In the genomic region with DNA sequence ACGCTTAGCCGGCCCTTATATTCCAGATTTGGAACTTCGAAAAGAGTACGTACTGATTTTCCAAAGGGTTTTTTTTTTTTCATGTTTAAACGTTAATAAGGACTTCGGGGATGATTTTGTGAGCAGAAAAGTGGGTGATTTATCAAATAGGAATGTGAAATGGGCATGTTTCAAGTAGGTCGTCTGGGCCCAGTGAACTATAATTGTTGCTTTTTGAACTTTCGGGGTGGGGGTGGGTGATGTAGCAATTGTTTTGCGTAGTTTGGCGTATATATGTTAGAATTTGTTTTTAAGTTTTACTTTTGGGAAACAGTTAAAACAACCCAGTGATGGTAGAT, we compare ENCODE assay signal across 8 cellular contexts. TPM values are rescaled to one million over a fixed set of nuclear protein-coding genes. Genes with fewer than 3 reads are reported as not detected.
DNase-seq lines count a peak whose midpoint lies in the region; ATAC-seq and TF ChIP-seq lines count a peak whose summit lies in the region.

No MANE protein-coding gene starts in this region.

- H3K9me3 ChIP-seq in DOHH2 (ENCODE audit: control insufficient read depth, insufficient read depth, low read length) (no peaks in the 10 kb centered on the region), esophagus squamous epithelium (no peaks in the 10 kb centered on the region)

- H3K9me3 Mint-ChIP-seq in progenitor cell of endocrine pancreas (ENCODE audit: low read depth), result no peaks in the 10 kb centered on the region

- H3K4me3 ChIP-seq in DOHH2 (ENCODE audit: low read length) (peak overlapping the region; percentile 83), esophagus squamous epithelium (peak overlapping the region; percentile 75 to 98 (median 86))

- peaks cover 42% of the 10 kb centered on the region for H3K4me1 Mint-ChIP-seq in progenitor cell of endocrine pancreas (ENCODE audit: low read depth)

- H3K27ac Mint-ChIP-seq in progenitor cell of endocrine pancreas, result peak overlapping the region; percentile 100

- H3K27ac ChIP-seq in DOHH2 (ENCODE audit: low read depth, low read length), result peak overlapping the region; percentile 87
- H3K27ac ChIP-seq in RWPE1, result peak overlapping the region; percentile 96
- peak overlapping the region; percentile 95 to 100 (median 98) for H3K27ac ChIP-seq in esophagus squamous epithelium

- H3K36me3 ChIP-seq in DOHH2 (ENCODE audit: control insufficient read depth, low read length) (peaks cover 60% of the 10 kb centered on the region), esophagus squamous epithelium (peaks cover 0 to 2% (median 0%) of the 10 kb centered on the region in 3 donors)

- H3K27me3 ChIP-seq in DOHH2 (ENCODE audit: control insufficient read depth, low read length), result no peaks in the 10 kb centered on the region
- H3K27me3 ChIP-seq in esophagus squamous epithelium, result no peaks in the 10 kb centered on the region

- no peaks in the 10 kb centered on the region for H3K9me2 ChIP-seq in DOHH2 (replicated peaks; ENCODE audit: control insufficient read depth, low read length)

- H3K27me3 Mint-ChIP-seq in progenitor cell of endocrine pancreas, result no peaks in the 10 kb centered on the region

- H3K4me3 Mint-ChIP-seq in progenitor cell of endocrine pancreas (ENCODE audit: low read depth), result peak overlapping the region; percentile 100

- POLR2A ChIA-PET in RWPE1 (lab: Yijun Ruan, JAX; ENCODE audit: low non-redundant PET), result interaction anchor here (0.6 to 0.7 kb wide), 2 partner anchors 429 to 570 kb away, joined by 3 read pairs; no protein-coding TSS in a partner anchor

- CTCF ChIA-PET in RWPE1 (lab: Yijun Ruan, JAX), result interaction anchor here (0.7 to 1.1 kb wide), 2 partner anchors 16 to 120 kb away, joined by 3 to 7 read pairs; no protein-coding TSS in a partner anchor

- peaks cover 73% of the 10 kb centered on the region for H3K79me2 ChIP-seq in DOHH2 (ENCODE audit: control insufficient read depth, low read length)

- H3K36me3 Mint-ChIP-seq in progenitor cell of endocrine pancreas (ENCODE audit: insufficient read depth), result peaks cover 13% of the 10 kb centered on the region

- TF ChIP-seq CTCF in DOHH2 (IDR thresholded peaks at IDR 0.05; ENCODE audit: low read depth, low read length, poor library complexity, severe bottlenecking) (no peak), RWPE1 (conservative IDR thresholded peaks at IDR 0.05; ENCODE audit: low read depth) (peak; percentile 9; the same call in 1 of the 2 replicates), esophagus squamous epithelium (IDR thresholded peaks at IDR 0.05) (no peak), progenitor cell of endocrine pancreas (IDR thresholded peaks at IDR 0.05; ENCODE audit: unreplicated experiment) (no peak)

- peak overlapping the region; percentile 87 for H3K4me2 ChIP-seq in DOHH2 (ENCODE audit: low read length)

- no peak for ATAC-seq in HG03108 (IDR thresholded peaks at IDR 0.05; ENCODE audit: unreplicated experiment)

- H3F3A ChIP-seq in DOHH2 (ENCODE audit: control insufficient read depth, insufficient read depth), result peaks cover 23% of the 10 kb centered on the region; the same call in 1 of the 2 replicates

- TF ChIP-seq POLR2A in esophagus squamous epithelium (IDR thresholded peaks at IDR 0.05), result no peak

- peaks cover 45% of the 10 kb centered on the region for H4K20me1 ChIP-seq in DOHH2 (ENCODE audit: control insufficient read depth, insufficient read depth, low read depth, low read length)

- DNase-seq in RWPE1 (ENCODE audit: low spot score), result no peak
- DNase-seq in esophagus squamous epithelium (lab: John Stamatoyannopoulos, UW), result no peak
- DNase-seq in progenitor cell of endocrine pancreas (ENCODE audit: low spot score, unreplicated experiment), result no peak
- no peak for DNase-seq in C1 segment of cervical spinal cord (lab: John Stamatoyannopoulos, UW)
- no peak for DNase-seq in activated effector memory CD4-positive, alpha-beta T cell treated with Interleukin-2 at 50 U/mL for 16 hours
- DNase-seq in NCI-H2081 treated with DMSO at 0.1 percent for 48 hours (lab: John Stamatoyannopoulos, UW), result no peak

- H3K4me1 ChIP-seq in DOHH2 (ENCODE audit: control insufficient read depth, low read length) (peaks cover 65% of the 10 kb centered on the region), esophagus squamous epithelium (peaks cover 20 to 72% (median 49%) of the 10 kb centered on the region in 3 donors)

- 0 to 1% methylated on average over 10 of the region's 10 CpGs for WGBS in esophagus squamous epithelium, 2 donors

- intact Hi-C loops in esophagus squamous epithelium (cut with DNase I), result no loop called here

RNA-seq across cellular contexts. Expression of a gene that starts 0.3 kb away (rescaled TPM):
- total RNA-seq in esophagus squamous epithelium (1 to 10 TPM; 1.1 to 2.7 (median 2.3) TPM), progenitor cell of endocrine pancreas (9.6 and 11.1 TPM in 2 replicates)

RNA-seq across cellular contexts. Expression of a gene that starts 1.2 kb away (rescaled TPM):
- total RNA-seq in esophagus squamous epithelium (10 to 100 TPM; 10.7 to 43.6 (median 37.0) TPM), progenitor cell of endocrine pancreas (222 and 225 TPM in 2 replicates)
